8 cellular contexts compared by ENCODE assay signal in the genomic region with DNA sequence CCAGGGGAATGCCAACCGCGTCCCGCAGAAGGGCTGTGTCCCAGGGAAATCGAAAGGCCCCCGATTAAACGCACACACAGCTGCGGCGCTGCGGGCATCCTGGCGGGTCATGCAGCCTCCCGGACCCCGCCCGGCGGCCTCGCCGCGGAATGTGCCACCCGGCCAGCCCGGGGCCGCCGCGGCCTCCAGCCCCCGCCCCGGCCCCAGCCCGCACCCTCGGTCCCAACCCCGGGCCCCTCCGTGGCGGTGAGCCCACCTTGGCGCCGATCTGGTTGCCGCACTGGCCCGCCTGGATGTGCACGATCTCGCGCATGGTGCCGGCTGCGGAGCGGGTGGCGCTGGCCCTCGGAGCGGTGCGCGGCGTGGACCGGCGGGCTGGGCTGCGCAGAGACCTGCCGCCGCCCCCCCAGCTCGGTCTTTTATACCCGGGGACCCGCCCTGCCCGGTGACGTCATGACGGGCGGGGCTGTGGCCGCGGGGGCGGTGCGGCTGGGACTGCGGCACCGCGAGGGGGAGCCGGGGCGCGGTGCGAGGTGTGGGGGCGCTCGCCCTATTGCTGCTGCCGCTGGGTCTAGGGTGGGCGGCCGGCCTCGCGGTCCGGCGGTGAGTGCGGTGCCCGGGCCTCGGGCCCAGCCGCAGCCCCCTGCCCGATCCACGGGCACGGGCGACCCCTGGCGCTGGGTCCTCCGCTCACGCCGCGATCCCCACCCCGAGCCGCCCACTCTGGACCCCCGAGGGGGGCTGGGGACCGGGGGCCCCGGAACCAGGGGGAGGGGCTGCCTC. TPM values are rescaled to one million over a fixed set of nuclear protein-coding genes. Genes with fewer than 3 reads are reported as not detected.
DNase-seq lines count a peak whose midpoint lies in the region; ATAC-seq and TF ChIP-seq lines count a peak whose summit lies in the region.

TUBB2A (minus strand) TSS at position 394 of the 783 bp plus-strand sequence; CDS start at position 313, 81 bp downstream.

- H3K27ac Mint-ChIP-seq in activated CD8-positive, alpha-beta memory T cell treated with anti-CD3 and anti-CD28 coated beads, Interleukin-2, amount 10 ng/mL, durations not matched to agents 7 days and 5 days = peak within 1 kb of the TSS; percentile 55
- H3K27ac Mint-ChIP-seq in endodermal cell = peak within 1 kb of the TSS; percentile 93

- DNase-seq in AG08396 (ENCODE audit: low spot score) (peak; percentile 99), NCI-H748 (lab: John Stamatoyannopoulos, UW; ENCODE audit: unreplicated experiment) (peak; percentile 88), endodermal cell (peak; percentile 92)
- DNase-seq in activated CD8-positive, alpha-beta memory T cell treated with anti-CD3 and anti-CD28 coated beads, Interleukin-2, amount 10 ng/mL, durations not matched to agents 7 days and 5 days = peak; percentile 81
- peak; percentile 67 to 81 for DNase-seq in stimulated activated CD8-positive, alpha-beta memory T cell treated with anti-CD3 and anti-CD28 coated beads, Interleukin-15, amount 100 ng/mL, for 4 hours (ENCODE audit: low read depth in 2 of 2)

- H3K36me3 ChIP-seq in endodermal cell (ENCODE audit: control insufficient read depth, insufficient read depth, low read length) (peaks cover 25% of the 10 kb centered on the region), mesodermal cell (ENCODE audit: control insufficient read depth, insufficient read depth, low read length) (peaks cover 27% of the 10 kb centered on the region)

- peak within 1 kb of the TSS; percentile 83 for H3K9ac ChIP-seq in endodermal cell (ENCODE audit: extremely low read depth, low read length, poor library complexity, severe bottlenecking)

- peaks cover 17% of the 10 kb centered on the region for H3K4me1 Mint-ChIP-seq in activated CD8-positive, alpha-beta memory T cell treated with anti-CD3 and anti-CD28 coated beads, Interleukin-2, amount 10 ng/mL, durations not matched to agents 7 days and 5 days
- peaks cover 22% of the 10 kb centered on the region for H3K4me1 Mint-ChIP-seq in endodermal cell

- peaks cover 2% of the 10 kb centered on the region for H3K36me3 Mint-ChIP-seq in activated CD8-positive, alpha-beta memory T cell treated with anti-CD3 and anti-CD28 coated beads, Interleukin-2, amount 10 ng/mL, durations not matched to agents 7 days and 5 days
- H3K36me3 Mint-ChIP-seq in endodermal cell (ENCODE audit: low read depth) = peaks cover 24% of the 10 kb centered on the region

- H3K9me3 Mint-ChIP-seq in activated CD8-positive, alpha-beta memory T cell treated with anti-CD3 and anti-CD28 coated beads, Interleukin-2, amount 10 ng/mL, durations not matched to agents 7 days and 5 days (ENCODE audit: low read depth) = no peaks in the 10 kb centered on the region
- H3K9me3 Mint-ChIP-seq in endodermal cell = no peaks in the 10 kb centered on the region

- CTCF ChIA-PET in activated CD8-positive, alpha-beta memory T cell treated with anti-CD3 and anti-CD28 coated beads, Interleukin-2, amount 10 ng/mL, durations not matched to agents 7 days and 5 days (lab: Charles Lee) = interaction anchor here (0.6 to 1.4 kb wide), 9 partner anchors 19 to 102 kb away, joined by 3 to 7 read pairs (median 4); partner anchors contain the start of gene BPHL

- ATAC-seq in GM18867 (IDR thresholded peaks at IDR 0.05; ENCODE audit: unreplicated experiment) = peak; percentile 82
- peak; percentile 74 for ATAC-seq in HG03097 (IDR thresholded peaks at IDR 0.05; ENCODE audit: low FRiP score, unreplicated experiment)
- peak; percentile 84 for ATAC-seq in activated CD8-positive, alpha-beta memory T cell treated with anti-CD3 and anti-CD28 coated beads, Interleukin-2, amount 10 ng/mL, durations not matched to agents 7 days and 5 days

- peak; percentile 72 for TF ChIP-seq CTCF in endodermal cell (conservative IDR thresholded peaks at IDR 0.05)

- H3K4me3 Mint-ChIP-seq in activated CD8-positive, alpha-beta memory T cell treated with anti-CD3 and anti-CD28 coated beads, Interleukin-2, amount 10 ng/mL, durations not matched to agents 7 days and 5 days = peak within 1 kb of the TSS; percentile 70
- peak within 1 kb of the TSS; percentile 93 for H3K4me3 Mint-ChIP-seq in endodermal cell

- H3K27ac ChIP-seq in endodermal cell (ENCODE audit: low read depth, low read length) (peak within 1 kb of the TSS; percentile 63), mesodermal cell (ENCODE audit: low read depth, low read length, severe bottlenecking) (peak within 1 kb of the TSS; percentile 89)

- H3K27me3 ChIP-seq in endodermal cell (ENCODE audit: control insufficient read depth, insufficient read depth, low read length, poor library complexity, severe bottlenecking) = no peaks in the 10 kb centered on the region

- peaks cover 5% of the 10 kb centered on the region for H3K4me1 ChIP-seq in endodermal cell (ENCODE audit: control insufficient read depth, insufficient read depth, low read length)
- peaks cover 9% of the 10 kb centered on the region for H3K4me1 ChIP-seq in mesodermal cell (ENCODE audit: control insufficient read depth, insufficient read depth, low read length, poor library complexity, severe bottlenecking)

- H3K9me3 ChIP-seq in endodermal cell (ENCODE audit: control insufficient read depth, low read length) (no peaks in the 10 kb centered on the region), mesodermal cell (ENCODE audit: control insufficient read depth, low read length) (no peaks in the 10 kb centered on the region)

- H3K4me3 ChIP-seq in endodermal cell (ENCODE audit: low read length) (peak within 1 kb of the TSS; percentile 98), mesodermal cell (ENCODE audit: extremely low read depth, insufficient read depth, low read length, poor library complexity, severe bottlenecking) (peak within 1 kb of the TSS; percentile 82)

- peaks cover 53% of the 10 kb centered on the region for H3K27me3 Mint-ChIP-seq in activated CD8-positive, alpha-beta memory T cell treated with anti-CD3 and anti-CD28 coated beads, Interleukin-2, amount 10 ng/mL, durations not matched to agents 7 days and 5 days
- no peaks in the 10 kb centered on the region for H3K27me3 Mint-ChIP-seq in endodermal cell (ENCODE audit: insufficient read depth)

- 0% methylated on average over 12 to 95 of the region's 95 CpGs for WGBS in endodermal cell (ENCODE audit: insufficient coverage in 1 of 2, insufficient read length in 1 of 2), 2 experiments
- 0% methylated on average over 58 to 79 of the region's 95 CpGs for WGBS in mesodermal cell (ENCODE audit: insufficient coverage in 2 of 2), 2 experiments

RNA-seq across cellular contexts. Expression of gene TUBB2A, which starts in this region (rescaled TPM):
- 1 to 10 TPM; 1.3 to 2.0 TPM for total RNA-seq in activated CD8-positive, alpha-beta memory T cell treated with anti-CD3 and anti-CD28 coated beads, Interleukin-2, amount 10 ng/mL, durations not matched to agents 7 days and 5 days
- total RNA-seq in endodermal cell = 100 to 1,000 TPM; 262 to 297 TPM
- polyA plus RNA-seq in endodermal cell (2013, experiment 1 of 2) = 327 TPM
- 301 TPM for polyA plus RNA-seq in endodermal cell (2013, experiment 2 of 2)
- polyA plus RNA-seq in mesodermal cell (2013, experiment 1 of 2) = 172 TPM
- 143 TPM for polyA plus RNA-seq in mesodermal cell (2013, experiment 2 of 2)

Comparison
In these comparisons a context has a peak if more than half of its experiments do, and no peak if none do; other contexts are left out.
1. Peak in every context shown above with its lines: DNase-seq, ATAC-seq, H3K4me3 ChIP-seq and H3K27ac ChIP-seq.
2. RNA of gene TUBB2A (total RNA-seq): 262 to 297 TPM in endodermal cell; 1.3 to 2.0 TPM in activated CD8-positive, alpha-beta memory T cell treated with anti-CD3 and anti-CD28 coated beads, Interleukin-2, amount 10 ng/mL, durations not matched to agents 7 days and 5 days; every median in the first group is over 10 times any median in the second.